In the genomic region with DNA sequence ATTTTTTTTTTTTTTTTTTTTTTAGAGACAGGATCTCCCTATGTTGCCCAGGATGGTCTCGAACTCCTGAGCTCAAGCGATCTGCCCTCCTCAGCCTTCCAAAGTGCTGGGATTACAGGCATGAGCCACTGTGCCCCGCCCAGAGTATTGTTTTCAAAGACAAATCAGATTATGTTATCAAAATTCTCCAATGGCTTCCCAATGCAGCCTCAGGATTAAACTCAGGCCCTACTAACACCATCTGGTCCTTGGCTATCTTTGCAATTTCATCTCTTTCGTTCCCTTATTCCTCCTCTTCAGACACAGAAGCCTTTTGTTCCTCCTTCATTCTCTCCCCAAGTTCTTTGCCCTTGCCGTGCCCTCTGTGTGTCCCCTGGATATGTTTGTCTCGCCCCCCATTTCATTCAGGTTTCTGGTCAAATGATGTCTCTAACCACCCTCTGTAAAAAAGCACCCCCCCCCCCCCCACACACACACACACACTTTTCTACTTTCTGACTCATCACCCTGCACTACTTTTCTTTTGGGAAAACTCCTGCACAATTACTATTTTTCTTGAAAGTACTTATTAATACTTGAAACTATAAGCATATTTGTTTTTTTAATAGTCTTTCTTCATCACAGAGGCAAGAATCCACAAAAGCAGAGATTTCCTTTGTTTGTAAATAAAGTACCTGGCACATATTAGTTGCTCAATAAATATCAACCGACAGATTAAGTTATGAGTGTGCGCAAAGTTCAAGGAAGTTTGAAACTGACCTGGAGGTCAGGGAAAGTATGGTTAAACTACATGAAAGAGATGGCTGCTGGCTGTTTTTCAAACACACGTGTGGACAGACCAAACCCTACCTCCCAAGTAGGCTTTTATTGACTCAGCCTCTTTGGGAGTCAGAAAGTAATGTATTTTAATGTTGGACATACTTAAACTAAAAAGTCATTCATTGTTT, we compare ENCODE assay signal across 2 cellular contexts.
TF ChIP-seq lines count a peak whose summit lies in the region.

No MANE protein-coding gene starts in this region.

TF ChIP-seq in HepG2, 621 proteins besides CTCF, POLR2A, EP300 and RAD21 (continued from another document and continues in another):
- TF ChIP-seq, protein P1, sequence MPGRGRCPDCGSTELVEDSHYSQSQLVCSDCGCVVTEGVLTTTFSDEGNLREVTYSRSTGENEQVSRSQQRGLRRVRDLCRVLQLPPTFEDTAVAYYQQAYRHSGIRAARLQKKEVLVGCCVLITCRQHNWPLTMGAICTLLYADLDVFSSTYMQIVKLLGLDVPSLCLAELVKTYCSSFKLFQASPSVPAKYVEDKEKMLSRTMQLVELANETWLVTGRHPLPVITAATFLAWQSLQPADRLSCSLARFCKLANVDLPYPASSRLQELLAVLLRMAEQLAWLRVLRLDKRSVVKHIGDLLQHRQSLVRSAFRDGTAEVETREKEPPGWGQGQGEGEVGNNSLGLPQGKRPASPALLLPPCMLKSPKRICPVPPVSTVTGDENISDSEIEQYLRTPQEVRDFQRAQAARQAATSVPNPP (CRISPR knock-in tag; IDR thresholded peaks at IDR 0.05): no peak
- no peak for TF ChIP-seq SMC3 (IDR thresholded peaks at IDR 0.05; ENCODE audit: low read length)
- TF ChIP-seq, protein P2, sequence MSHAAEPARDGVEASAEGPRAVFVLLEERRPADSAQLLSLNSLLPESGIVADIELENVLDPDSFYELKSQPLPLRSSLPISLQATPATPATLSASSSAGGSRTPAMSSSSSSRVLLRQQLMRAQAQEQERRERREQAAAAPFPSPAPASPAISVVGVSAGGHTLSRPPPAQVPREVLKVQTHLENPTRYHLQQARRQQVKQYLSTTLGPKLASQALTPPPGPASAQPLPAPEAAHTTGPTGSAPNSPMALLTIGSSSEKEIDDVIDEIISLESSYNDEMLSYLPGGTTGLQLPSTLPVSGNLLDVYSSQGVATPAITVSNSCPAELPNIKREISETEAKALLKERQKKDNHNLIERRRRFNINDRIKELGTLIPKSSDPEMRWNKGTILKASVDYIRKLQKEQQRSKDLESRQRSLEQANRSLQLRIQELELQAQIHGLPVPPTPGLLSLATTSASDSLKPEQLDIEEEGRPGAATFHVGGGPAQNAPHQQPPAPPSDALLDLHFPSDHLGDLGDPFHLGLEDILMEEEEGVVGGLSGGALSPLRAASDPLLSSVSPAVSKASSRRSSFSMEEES (CRISPR knock-in tag; IDR thresholded peaks at IDR 0.05): no peak
- TF ChIP-seq, protein P3, sequence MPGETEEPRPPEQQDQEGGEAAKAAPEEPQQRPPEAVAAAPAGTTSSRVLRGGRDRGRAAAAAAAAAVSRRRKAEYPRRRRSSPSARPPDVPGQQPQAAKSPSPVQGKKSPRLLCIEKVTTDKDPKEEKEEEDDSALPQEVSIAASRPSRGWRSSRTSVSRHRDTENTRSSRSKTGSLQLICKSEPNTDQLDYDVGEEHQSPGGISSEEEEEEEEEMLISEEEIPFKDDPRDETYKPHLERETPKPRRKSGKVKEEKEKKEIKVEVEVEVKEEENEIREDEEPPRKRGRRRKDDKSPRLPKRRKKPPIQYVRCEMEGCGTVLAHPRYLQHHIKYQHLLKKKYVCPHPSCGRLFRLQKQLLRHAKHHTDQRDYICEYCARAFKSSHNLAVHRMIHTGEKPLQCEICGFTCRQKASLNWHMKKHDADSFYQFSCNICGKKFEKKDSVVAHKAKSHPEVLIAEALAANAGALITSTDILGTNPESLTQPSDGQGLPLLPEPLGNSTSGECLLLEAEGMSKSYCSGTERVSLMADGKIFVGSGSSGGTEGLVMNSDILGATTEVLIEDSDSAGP (CRISPR knock-in tag; IDR thresholded peaks at IDR 0.05; ENCODE audit: borderline replicate concordance): no peak
- TF ChIP-seq KLF9 (CRISPR knock-in tag; IDR thresholded peaks at IDR 0.05; ENCODE audit: low read depth): no peak
- peak; percentile 50 for TF ChIP-seq HOXA3 (CRISPR knock-in tag; IDR thresholded peaks at IDR 0.05)
- TF ChIP-seq ZNF12 (CRISPR knock-in tag; IDR thresholded peaks at IDR 0.05): peak; percentile 51; the same call in 1 of the 2 replicates
- no peak for TF ChIP-seq SOX13 (IDR thresholded peaks at IDR 0.05)
- TF ChIP-seq SOX13 (CRISPR knock-in tag; conservative IDR thresholded peaks at IDR 0.05 in 1 of 2, IDR thresholded peaks at IDR 0.05 in 1 of 2): peak in 1 of 2 experiments; percentile 80; a peak in 2 of 4 replicates
- TF ChIP-seq MAZ (IDR thresholded peaks at IDR 0.05; ENCODE audit: borderline replicate concordance, low read depth, low read length): no peak
- 0 out of 2 replicates have a peak, but pooled peaks have one; percentile 25 for TF ChIP-seq MAZ (CRISPR knock-in tag; IDR thresholded peaks at IDR 0.05; ENCODE audit: low read depth)
- no peak for TF ChIP-seq ZNF329 (CRISPR knock-in tag; IDR thresholded peaks at IDR 0.05; ENCODE audit: low read depth)
- TF ChIP-seq ISX (CRISPR knock-in tag; conservative IDR thresholded peaks at IDR 0.05): no peak
- peak; percentile 10; the same call in 1 of the 2 replicates for TF ChIP-seq ZMYM2 (CRISPR knock-in tag; IDR thresholded peaks at IDR 0.05)
- TF ChIP-seq JUND (CRISPR knock-in tag; IDR thresholded peaks at IDR 0.05): no peak
- no peak for TF ChIP-seq PHF21A (CRISPR knock-in tag; IDR thresholded peaks at IDR 0.05)
- TF ChIP-seq BORCS8-MEF2B (CRISPR knock-in tag; IDR thresholded peaks at IDR 0.05): no peak
- no peak for TF ChIP-seq ZNF660 (CRISPR knock-in tag; IDR thresholded peaks at IDR 0.05; ENCODE audit: borderline replicate concordance, low read depth)
- peak; percentile 81 for TF ChIP-seq BCL6 (CRISPR knock-in tag; IDR thresholded peaks at IDR 0.05)
- no peak for TF ChIP-seq ZNF788 (CRISPR knock-in tag; IDR thresholded peaks at IDR 0.05; ENCODE audit: borderline replicate concordance)
- TF ChIP-seq MXI1 (IDR thresholded peaks at IDR 0.05; ENCODE audit: borderline replicate concordance, low read depth, low read length): peak; percentile 52; the same call in 1 of the 3 replicates
- no peak for TF ChIP-seq SMAD1 (CRISPR knock-in tag; IDR thresholded peaks at IDR 0.05; ENCODE audit: borderline replicate concordance, low read depth)
- TF ChIP-seq ZNF564 (CRISPR knock-in tag; IDR thresholded peaks at IDR 0.05): no peak
- no peak for TF ChIP-seq KDM2A (CRISPR knock-in tag; IDR thresholded peaks at IDR 0.05; ENCODE audit: borderline replicate concordance, low read depth)
- TF ChIP-seq SAFB2 (CRISPR knock-in tag; IDR thresholded peaks at IDR 0.05; ENCODE audit: borderline replicate concordance, low read depth): no peak
- peak; percentile 95 for TF ChIP-seq RCOR2 (CRISPR knock-in tag; IDR thresholded peaks at IDR 0.05)
- TF ChIP-seq, protein P4, sequence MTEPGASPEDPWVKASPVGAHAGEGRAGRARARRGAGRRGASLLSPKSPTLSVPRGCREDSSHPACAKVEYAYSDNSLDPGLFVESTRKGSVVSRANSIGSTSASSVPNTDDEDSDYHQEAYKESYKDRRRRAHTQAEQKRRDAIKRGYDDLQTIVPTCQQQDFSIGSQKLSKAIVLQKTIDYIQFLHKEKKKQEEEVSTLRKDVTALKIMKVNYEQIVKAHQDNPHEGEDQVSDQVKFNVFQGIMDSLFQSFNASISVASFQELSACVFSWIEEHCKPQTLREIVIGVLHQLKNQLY (CRISPR knock-in tag; IDR thresholded peaks at IDR 0.05): no peak
- TF ChIP-seq, protein P5, sequence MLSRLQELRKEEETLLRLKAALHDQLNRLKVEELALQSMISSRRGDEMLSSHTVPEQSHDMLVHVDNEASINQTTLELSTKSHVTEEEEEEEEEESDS (CRISPR knock-in tag; IDR thresholded peaks at IDR 0.05; ENCODE audit: borderline replicate concordance): no peak
- peak; percentile 59 for TF ChIP-seq TCF7 (IDR thresholded peaks at IDR 0.05; ENCODE audit: low read depth)
- no peak for TF ChIP-seq ZNF367 (CRISPR knock-in tag; IDR thresholded peaks at IDR 0.05; ENCODE audit: borderline replicate concordance)

TF ChIP-seq in K562, 482 proteins besides CTCF, POLR2A, EP300 and RAD21 (continued from another document and continues in another):
- TF ChIP-seq SIRT6 (IDR thresholded peaks at IDR 0.05; ENCODE audit: low read depth, low read length) (no peak), NR4A1 (CRISPR knock-in tag; IDR thresholded peaks at IDR 0.05) (no peak), NR4A1 (tag; IDR thresholded peaks at IDR 0.05) (no peak), ARNT (IDR thresholded peaks at IDR 0.05) (0 out of 4 replicates have a peak, but pooled peaks of 1 of the 2 experiments have one; percentile 25), YBX1 (IDR thresholded peaks at IDR 0.05) (no peak), ZFX (CRISPR knock-in tag; IDR thresholded peaks at IDR 0.05) (no peak), OTX1 (CRISPR knock-in tag; IDR thresholded peaks at IDR 0.05) (0 out of 2 replicates have a peak, but pooled peaks have one; percentile 17), STAT5A (IDR thresholded peaks at IDR 0.05; ENCODE audit: borderline replicate concordance, low read length) (no peak), MCM3 (IDR thresholded peaks at IDR 0.05) (no peak), DPF2 (IDR thresholded peaks at IDR 0.05) (peak; percentile 71), PTTG1 (tag; IDR thresholded peaks at IDR 0.05; ENCODE audit: low read depth) (no peak), KLF1 (tag; IDR thresholded peaks at IDR 0.05) (no peak), CTBP1 (IDR thresholded peaks at IDR 0.05; ENCODE audit: borderline replicate concordance) (no peak), SRF (CRISPR knock-in tag; IDR thresholded peaks at IDR 0.05) (no peak), MTA3 (IDR thresholded peaks at IDR 0.05; ENCODE audit: borderline replicate concordance) (no peak), SMARCE1 (IDR thresholded peaks at IDR 0.05) (peak; percentile 46; the same call in 1 of the 2 replicates), ZFP1 (CRISPR knock-in tag; IDR thresholded peaks at IDR 0.05) (no peak), ARID2 (IDR thresholded peaks at IDR 0.05) (0 out of 2 replicates have a peak, but pooled peaks have one; percentile 23), ZNF124 (CRISPR knock-in tag; IDR thresholded peaks at IDR 0.05) (no peak), FOXM1 (IDR thresholded peaks at IDR 0.05; ENCODE audit: low read depth) (peak; percentile 49), FOXM1 (CRISPR knock-in tag; IDR thresholded peaks at IDR 0.05; ENCODE audit: low read depth) (no peak), JUNB (CRISPR knock-in tag; conservative IDR thresholded peaks at IDR 0.05) (no peak), CEBPG (CRISPR knock-in tag; IDR thresholded peaks at IDR 0.05) (no peak), CEBPG (tag; conservative IDR thresholded peaks at IDR 0.05 in 1 of 2, IDR thresholded peaks at IDR 0.05 in 1 of 2) (no peak; a peak in 1 of 4 replicates), FOSL1 (tag; conservative IDR thresholded peaks at IDR 0.05) (peak; percentile 80), GATA2 (CRISPR knock-in tag; IDR thresholded peaks at IDR 0.05) (no peak), TAL1 (IDR thresholded peaks at IDR 0.05) (peak; percentile 19; the same call in 1 of the 2 replicates), RBM25 (IDR thresholded peaks at IDR 0.05; ENCODE audit: low read depth, low read length, severe bottlenecking) (peak; percentile 57), JUND (IDR thresholded peaks at IDR 0.05; ENCODE audit: borderline replicate concordance, low read depth, low read length) (peak; percentile 55; the same call in 1 of the 2 replicates), JUND (tag; IDR thresholded peaks at IDR 0.05; ENCODE audit: borderline replicate concordance, low read depth, low read length) (peak; percentile 54; the same call in 1 of the 3 replicates), ELF1 (tag; IDR thresholded peaks at IDR 0.05) (0 out of 2 replicates have a peak, but pooled peaks have one; percentile 33), RBFOX2 (IDR thresholded peaks at IDR 0.05; ENCODE audit: low read depth, low read length) (no peak)
- TF ChIP-seq, protein P6, sequence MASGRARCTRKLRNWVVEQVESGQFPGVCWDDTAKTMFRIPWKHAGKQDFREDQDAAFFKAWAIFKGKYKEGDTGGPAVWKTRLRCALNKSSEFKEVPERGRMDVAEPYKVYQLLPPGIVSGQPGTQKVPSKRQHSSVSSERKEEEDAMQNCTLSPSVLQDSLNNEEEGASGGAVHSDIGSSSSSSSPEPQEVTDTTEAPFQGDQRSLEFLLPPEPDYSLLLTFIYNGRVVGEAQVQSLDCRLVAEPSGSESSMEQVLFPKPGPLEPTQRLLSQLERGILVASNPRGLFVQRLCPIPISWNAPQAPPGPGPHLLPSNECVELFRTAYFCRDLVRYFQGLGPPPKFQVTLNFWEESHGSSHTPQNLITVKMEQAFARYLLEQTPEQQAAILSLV (tag; IDR thresholded peaks at IDR 0.05): no peak
- TF ChIP-seq, protein P7, sequence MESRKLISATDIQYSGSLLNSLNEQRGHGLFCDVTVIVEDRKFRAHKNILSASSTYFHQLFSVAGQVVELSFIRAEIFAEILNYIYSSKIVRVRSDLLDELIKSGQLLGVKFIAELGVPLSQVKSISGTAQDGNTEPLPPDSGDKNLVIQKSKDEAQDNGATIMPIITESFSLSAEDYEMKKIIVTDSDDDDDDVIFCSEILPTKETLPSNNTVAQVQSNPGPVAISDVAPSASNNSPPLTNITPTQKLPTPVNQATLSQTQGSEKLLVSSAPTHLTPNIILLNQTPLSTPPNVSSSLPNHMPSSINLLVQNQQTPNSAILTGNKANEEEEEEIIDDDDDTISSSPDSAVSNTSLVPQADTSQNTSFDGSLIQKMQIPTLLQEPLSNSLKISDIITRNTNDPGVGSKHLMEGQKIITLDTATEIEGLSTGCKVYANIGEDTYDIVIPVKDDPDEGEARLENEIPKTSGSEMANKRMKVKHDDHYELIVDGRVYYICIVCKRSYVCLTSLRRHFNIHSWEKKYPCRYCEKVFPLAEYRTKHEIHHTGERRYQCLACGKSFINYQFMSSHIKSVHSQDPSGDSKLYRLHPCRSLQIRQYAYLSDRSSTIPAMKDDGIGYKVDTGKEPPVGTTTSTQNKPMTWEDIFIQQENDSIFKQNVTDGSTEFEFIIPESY (CRISPR knock-in tag; IDR thresholded peaks at IDR 0.05): no peak
- TF ChIP-seq, protein P8, sequence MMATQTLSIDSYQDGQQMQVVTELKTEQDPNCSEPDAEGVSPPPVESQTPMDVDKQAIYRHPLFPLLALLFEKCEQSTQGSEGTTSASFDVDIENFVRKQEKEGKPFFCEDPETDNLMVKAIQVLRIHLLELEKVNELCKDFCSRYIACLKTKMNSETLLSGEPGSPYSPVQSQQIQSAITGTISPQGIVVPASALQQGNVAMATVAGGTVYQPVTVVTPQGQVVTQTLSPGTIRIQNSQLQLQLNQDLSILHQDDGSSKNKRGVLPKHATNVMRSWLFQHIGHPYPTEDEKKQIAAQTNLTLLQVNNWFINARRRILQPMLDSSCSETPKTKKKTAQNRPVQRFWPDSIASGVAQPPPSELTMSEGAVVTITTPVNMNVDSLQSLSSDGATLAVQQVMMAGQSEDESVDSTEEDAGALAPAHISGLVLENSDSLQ (IDR thresholded peaks at IDR 0.05): no peak
- TF ChIP-seq, protein P9, sequence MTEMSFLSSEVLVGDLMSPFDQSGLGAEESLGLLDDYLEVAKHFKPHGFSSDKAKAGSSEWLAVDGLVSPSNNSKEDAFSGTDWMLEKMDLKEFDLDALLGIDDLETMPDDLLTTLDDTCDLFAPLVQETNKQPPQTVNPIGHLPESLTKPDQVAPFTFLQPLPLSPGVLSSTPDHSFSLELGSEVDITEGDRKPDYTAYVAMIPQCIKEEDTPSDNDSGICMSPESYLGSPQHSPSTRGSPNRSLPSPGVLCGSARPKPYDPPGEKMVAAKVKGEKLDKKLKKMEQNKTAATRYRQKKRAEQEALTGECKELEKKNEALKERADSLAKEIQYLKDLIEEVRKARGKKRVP (CRISPR knock-in tag; IDR thresholded peaks at IDR 0.05): no peak
- TF ChIP-seq, protein P10, sequence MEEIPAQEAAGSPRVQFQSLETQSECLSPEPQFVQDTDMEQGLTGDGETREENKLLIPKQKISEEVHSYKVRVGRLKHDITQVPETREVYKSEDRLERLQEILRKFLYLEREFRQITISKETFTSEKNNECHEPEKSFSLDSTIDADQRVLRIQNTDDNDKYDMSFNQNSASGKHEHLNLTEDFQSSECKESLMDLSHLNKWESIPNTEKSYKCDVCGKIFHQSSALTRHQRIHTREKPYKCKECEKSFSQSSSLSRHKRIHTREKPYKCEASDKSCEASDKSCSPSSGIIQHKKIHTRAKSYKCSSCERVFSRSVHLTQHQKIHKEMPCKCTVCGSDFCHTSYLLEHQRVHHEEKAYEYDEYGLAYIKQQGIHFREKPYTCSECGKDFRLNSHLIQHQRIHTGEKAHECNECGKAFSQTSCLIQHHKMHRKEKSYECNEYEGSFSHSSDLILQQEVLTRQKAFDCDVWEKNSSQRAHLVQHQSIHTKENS (CRISPR knock-in tag; IDR thresholded peaks at IDR 0.05): no peak
